Comparison of ENCODE assay signal across 1 cellular context in the genomic region with DNA sequence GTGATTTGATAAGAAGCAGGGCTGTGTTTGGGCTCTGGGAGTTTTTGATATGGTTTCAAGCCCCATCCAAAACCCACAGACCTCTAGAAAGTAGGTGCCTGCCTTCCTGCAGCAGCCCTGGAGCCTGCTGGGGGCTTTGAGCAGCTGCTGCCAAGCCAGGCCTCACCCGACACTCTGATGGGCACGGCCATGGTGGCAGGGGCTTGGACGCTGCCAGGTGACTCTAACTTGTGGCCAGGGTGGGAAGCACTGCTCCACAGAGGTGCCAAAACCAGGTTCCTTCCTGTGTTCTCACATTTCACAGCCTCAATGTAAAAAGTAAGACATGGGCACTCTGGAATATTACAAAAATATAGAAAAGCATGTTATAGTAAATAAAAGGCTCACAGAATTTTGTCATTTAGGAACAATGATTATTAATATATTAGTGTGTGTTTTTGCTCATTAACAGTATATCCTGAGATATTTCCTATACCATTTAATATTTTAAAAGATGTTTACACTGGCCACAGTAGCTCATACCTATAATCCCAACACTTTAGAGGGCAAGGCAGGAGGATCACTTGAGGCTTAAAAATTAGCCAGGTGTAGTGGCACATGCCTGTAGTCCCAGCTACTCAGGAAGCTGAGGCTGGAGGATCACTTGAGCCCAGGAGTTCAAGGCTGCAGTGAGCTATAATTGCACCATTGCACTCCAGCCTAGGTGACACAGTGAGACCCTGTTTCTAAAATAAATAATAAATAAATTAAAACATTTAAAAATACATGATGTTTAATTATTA.
TF ChIP-seq lines count a peak whose summit lies in the region.

No MANE protein-coding gene starts in this region.

TF ChIP-seq in GM23338, 12 proteins besides CTCF, POLR2A, EP300 and RAD21 (continued from another document):
- TF ChIP-seq ZNF462 (CRISPR knock-in tag; IDR thresholded peaks at IDR 0.05) (no peak), EZH2phosphoT487 (IDR thresholded peaks at IDR 0.05; ENCODE audit: unreplicated experiment) (no peak), STAT1 (IDR thresholded peaks at IDR 0.05; ENCODE audit: unreplicated experiment) (no peak), ETS1 (IDR thresholded peaks at IDR 0.05) (no peak), ZNF114 (CRISPR knock-in tag; IDR thresholded peaks at IDR 0.05) (no peak), POLR2AphosphoS5 (IDR thresholded peaks at IDR 0.05; ENCODE audit: low read depth) (no peak), REST (IDR thresholded peaks at IDR 0.05; ENCODE audit: unreplicated experiment) (no peak), CREB1 (CRISPR knock-in tag; IDR thresholded peaks at IDR 0.05; ENCODE audit: low read depth) (no peak), ZNF331 (CRISPR knock-in tag; IDR thresholded peaks at IDR 0.05; ENCODE audit: low read depth) (no peak), JUNB (IDR thresholded peaks at IDR 0.05; ENCODE audit: unreplicated experiment) (no peak)
